ENCODE assay signal across 1 cellular context in the genomic region with DNA sequence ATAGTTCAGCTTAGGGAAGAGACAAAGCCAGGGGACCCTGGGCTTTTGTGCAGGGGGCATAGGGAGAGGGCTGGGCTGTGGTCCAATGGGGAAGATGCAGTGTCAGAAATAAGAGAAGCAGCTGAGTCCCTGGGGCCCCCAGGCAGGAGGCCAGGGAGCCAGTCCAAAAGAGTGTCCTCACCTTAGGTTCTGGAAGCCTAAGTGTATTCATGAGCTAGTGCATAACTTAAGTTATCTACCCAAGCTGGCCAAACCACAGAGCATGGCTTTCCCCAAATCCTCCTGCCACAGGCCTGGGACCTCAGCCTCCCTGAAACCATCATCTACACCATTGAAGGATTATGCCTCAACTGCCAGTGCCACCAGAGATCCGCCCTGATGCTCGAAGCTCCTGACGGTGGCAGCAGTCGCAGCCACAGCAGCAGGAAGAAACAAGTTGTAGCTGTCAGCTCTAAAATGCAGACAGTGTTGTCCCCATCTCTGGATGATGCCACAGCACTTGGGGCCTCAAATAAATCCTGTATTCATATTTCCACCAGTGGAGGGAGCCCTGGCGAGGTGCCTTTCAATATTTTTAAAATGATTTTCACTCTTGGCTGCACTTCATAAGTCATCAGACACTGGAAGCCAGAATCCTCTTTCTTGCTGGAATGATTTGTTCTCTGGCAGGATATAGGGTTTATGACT.
TF ChIP-seq lines count a peak whose summit lies in the region.

No MANE protein-coding gene starts in this region.

TF ChIP-seq in H1, 55 proteins besides CTCF, POLR2A, EP300 and RAD21:
- TF ChIP-seq, protein P1, sequence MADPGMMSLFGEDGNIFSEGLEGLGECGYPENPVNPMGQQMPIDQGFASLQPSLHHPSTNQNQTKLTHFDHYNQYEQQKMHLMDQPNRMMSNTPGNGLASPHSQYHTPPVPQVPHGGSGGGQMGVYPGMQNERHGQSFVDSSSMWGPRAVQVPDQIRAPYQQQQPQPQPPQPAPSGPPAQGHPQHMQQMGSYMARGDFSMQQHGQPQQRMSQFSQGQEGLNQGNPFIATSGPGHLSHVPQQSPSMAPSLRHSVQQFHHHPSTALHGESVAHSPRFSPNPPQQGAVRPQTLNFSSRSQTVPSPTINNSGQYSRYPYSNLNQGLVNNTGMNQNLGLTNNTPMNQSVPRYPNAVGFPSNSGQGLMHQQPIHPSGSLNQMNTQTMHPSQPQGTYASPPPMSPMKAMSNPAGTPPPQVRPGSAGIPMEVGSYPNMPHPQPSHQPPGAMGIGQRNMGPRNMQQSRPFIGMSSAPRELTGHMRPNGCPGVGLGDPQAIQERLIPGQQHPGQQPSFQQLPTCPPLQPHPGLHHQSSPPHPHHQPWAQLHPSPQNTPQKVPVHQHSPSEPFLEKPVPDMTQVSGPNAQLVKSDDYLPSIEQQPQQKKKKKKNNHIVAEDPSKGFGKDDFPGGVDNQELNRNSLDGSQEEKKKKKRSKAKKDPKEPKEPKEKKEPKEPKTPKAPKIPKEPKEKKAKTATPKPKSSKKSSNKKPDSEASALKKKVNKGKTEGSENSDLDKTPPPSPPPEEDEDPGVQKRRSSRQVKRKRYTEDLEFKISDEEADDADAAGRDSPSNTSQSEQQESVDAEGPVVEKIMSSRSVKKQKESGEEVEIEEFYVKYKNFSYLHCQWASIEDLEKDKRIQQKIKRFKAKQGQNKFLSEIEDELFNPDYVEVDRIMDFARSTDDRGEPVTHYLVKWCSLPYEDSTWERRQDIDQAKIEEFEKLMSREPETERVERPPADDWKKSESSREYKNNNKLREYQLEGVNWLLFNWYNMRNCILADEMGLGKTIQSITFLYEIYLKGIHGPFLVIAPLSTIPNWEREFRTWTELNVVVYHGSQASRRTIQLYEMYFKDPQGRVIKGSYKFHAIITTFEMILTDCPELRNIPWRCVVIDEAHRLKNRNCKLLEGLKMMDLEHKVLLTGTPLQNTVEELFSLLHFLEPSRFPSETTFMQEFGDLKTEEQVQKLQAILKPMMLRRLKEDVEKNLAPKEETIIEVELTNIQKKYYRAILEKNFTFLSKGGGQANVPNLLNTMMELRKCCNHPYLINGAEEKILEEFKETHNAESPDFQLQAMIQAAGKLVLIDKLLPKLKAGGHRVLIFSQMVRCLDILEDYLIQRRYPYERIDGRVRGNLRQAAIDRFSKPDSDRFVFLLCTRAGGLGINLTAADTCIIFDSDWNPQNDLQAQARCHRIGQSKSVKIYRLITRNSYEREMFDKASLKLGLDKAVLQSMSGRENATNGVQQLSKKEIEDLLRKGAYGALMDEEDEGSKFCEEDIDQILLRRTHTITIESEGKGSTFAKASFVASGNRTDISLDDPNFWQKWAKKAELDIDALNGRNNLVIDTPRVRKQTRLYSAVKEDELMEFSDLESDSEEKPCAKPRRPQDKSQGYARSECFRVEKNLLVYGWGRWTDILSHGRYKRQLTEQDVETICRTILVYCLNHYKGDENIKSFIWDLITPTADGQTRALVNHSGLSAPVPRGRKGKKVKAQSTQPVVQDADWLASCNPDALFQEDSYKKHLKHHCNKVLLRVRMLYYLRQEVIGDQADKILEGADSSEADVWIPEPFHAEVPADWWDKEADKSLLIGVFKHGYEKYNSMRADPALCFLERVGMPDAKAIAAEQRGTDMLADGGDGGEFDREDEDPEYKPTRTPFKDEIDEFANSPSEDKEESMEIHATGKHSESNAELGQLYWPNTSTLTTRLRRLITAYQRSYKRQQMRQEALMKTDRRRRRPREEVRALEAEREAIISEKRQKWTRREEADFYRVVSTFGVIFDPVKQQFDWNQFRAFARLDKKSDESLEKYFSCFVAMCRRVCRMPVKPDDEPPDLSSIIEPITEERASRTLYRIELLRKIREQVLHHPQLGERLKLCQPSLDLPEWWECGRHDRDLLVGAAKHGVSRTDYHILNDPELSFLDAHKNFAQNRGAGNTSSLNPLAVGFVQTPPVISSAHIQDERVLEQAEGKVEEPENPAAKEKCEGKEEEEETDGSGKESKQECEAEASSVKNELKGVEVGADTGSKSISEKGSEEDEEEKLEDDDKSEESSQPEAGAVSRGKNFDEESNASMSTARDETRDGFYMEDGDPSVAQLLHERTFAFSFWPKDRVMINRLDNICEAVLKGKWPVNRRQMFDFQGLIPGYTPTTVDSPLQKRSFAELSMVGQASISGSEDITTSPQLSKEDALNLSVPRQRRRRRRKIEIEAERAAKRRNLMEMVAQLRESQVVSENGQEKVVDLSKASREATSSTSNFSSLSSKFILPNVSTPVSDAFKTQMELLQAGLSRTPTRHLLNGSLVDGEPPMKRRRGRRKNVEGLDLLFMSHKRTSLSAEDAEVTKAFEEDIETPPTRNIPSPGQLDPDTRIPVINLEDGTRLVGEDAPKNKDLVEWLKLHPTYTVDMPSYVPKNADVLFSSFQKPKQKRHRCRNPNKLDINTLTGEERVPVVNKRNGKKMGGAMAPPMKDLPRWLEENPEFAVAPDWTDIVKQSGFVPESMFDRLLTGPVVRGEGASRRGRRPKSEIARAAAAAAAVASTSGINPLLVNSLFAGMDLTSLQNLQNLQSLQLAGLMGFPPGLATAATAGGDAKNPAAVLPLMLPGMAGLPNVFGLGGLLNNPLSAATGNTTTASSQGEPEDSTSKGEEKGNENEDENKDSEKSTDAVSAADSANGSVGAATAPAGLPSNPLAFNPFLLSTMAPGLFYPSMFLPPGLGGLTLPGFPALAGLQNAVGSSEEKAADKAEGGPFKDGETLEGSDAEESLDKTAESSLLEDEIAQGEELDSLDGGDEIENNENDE (IDR thresholded peaks at IDR 0.05; ENCODE audit: insufficient replicate concordance, low read length): no peak
- no peak for TF ChIP-seq ASH2L (IDR thresholded peaks at IDR 0.05; ENCODE audit: low read length)
- TF ChIP-seq CHD1 (IDR thresholded peaks at IDR 0.05; ENCODE audit: low read depth, low read length): no peak
- TF ChIP-seq TEAD4 (IDR thresholded peaks at IDR 0.05; ENCODE audit: low read depth, low read length): no peak
- no peak for TF ChIP-seq TAF7 (optimal IDR thresholded peaks at IDR 0.05; ENCODE audit: borderline replicate concordance, low read depth, low read length)
- no peak for TF ChIP-seq JUN (IDR thresholded peaks at IDR 0.05; ENCODE audit: low read depth, low read length)
- no peak for TF ChIP-seq NANOG (IDR thresholded peaks at IDR 0.05; ENCODE audit: insufficient read depth, low read depth, low read length, poor library complexity, severe bottlenecking)
- no peak for TF ChIP-seq KDM5A (IDR thresholded peaks at IDR 0.05; ENCODE audit: low read length)
- TF ChIP-seq RFX5 (IDR thresholded peaks at IDR 0.05; ENCODE audit: borderline replicate concordance, low read depth, low read length): no peak
- TF ChIP-seq ZNF274 (IDR thresholded peaks at IDR 0.05; ENCODE audit: borderline replicate concordance, extremely low read depth, low read length): no peak
- TF ChIP-seq CTBP2 (IDR thresholded peaks at IDR 0.05; ENCODE audit: borderline replicate concordance, insufficient read depth, insufficient read length, low read length): no peak
- TF ChIP-seq, protein P2, sequence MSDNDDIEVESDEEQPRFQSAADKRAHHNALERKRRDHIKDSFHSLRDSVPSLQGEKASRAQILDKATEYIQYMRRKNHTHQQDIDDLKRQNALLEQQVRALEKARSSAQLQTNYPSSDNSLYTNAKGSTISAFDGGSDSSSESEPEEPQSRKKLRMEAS (IDR thresholded peaks at IDR 0.05): no peak
- TF ChIP-seq, protein P3, sequence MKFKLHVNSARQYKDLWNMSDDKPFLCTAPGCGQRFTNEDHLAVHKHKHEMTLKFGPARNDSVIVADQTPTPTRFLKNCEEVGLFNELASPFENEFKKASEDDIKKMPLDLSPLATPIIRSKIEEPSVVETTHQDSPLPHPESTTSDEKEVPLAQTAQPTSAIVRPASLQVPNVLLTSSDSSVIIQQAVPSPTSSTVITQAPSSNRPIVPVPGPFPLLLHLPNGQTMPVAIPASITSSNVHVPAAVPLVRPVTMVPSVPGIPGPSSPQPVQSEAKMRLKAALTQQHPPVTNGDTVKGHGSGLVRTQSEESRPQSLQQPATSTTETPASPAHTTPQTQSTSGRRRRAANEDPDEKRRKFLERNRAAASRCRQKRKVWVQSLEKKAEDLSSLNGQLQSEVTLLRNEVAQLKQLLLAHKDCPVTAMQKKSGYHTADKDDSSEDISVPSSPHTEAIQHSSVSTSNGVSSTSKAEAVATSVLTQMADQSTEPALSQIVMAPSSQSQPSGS (IDR thresholded peaks at IDR 0.05; ENCODE audit: low read length): no peak
- TF ChIP-seq SIRT6 (IDR thresholded peaks at IDR 0.05; ENCODE audit: low read length): no peak
- no peak for TF ChIP-seq POLR2AphosphoS5 (IDR thresholded peaks at IDR 0.05; ENCODE audit: low read depth, low read length)
- no peak for TF ChIP-seq CEBPB (IDR thresholded peaks at IDR 0.05; ENCODE audit: low read depth, low read length)
- no peak for TF ChIP-seq SP4 (IDR thresholded peaks at IDR 0.05; ENCODE audit: low read length)
- no peak for TF ChIP-seq HDAC6 (IDR thresholded peaks at IDR 0.05; ENCODE audit: low read depth, low read length)
- TF ChIP-seq TCF12 (IDR thresholded peaks at IDR 0.05; ENCODE audit: low read depth, low read length): no peak
- no peak for TF ChIP-seq NRF1 (IDR thresholded peaks at IDR 0.05; ENCODE audit: low read depth, low read length)
